ENCODE assay signal across 1 cellular context in genomic region chr17:8187517-8188407, GRCh38.
TF ChIP-seq lines count a peak whose summit lies in the region.

No MANE protein-coding gene starts in this region.

TF ChIP-seq in H1, 55 proteins besides CTCF, POLR2A, EP300 and RAD21:
- TF ChIP-seq MAFK (IDR thresholded peaks at IDR 0.05; ENCODE audit: low read depth, low read length), result peak; percentile 80; the same call in 1 of the 2 replicates
- TF ChIP-seq TBP (IDR thresholded peaks at IDR 0.05; ENCODE audit: low read depth, low read length), result peak; percentile 98
- no peak for TF ChIP-seq BACH1 (IDR thresholded peaks at IDR 0.05; ENCODE audit: low read length)
- peak; percentile 44 for TF ChIP-seq TAF7 (optimal IDR thresholded peaks at IDR 0.05; ENCODE audit: borderline replicate concordance, low read depth, low read length)
- TF ChIP-seq SRF (IDR thresholded peaks at IDR 0.05; ENCODE audit: low read depth, low read length), result no peak
- TF ChIP-seq TEAD4 (IDR thresholded peaks at IDR 0.05; ENCODE audit: low read depth, low read length), result peak; percentile 60
- TF ChIP-seq MAX (IDR thresholded peaks at IDR 0.05), result peak; percentile 11; the same call in 1 of the 2 replicates
- no peak for TF ChIP-seq TAF1 (IDR thresholded peaks at IDR 0.05; ENCODE audit: low read depth, low read length)
- no peak for TF ChIP-seq ZNF274 (IDR thresholded peaks at IDR 0.05; ENCODE audit: borderline replicate concordance, extremely low read depth, low read length)
- TF ChIP-seq POU5F1 (IDR thresholded peaks at IDR 0.05; ENCODE audit: low read depth, low read length), result peak; percentile 17; the same call in 1 of the 2 replicates
- peak; percentile 62 to 73; a peak in 2 of 4 replicates for TF ChIP-seq SIN3A (conservative IDR thresholded peaks at IDR 0.05 in 1 of 2, IDR thresholded peaks at IDR 0.05 in 1 of 2; ENCODE audit: low read depth in 1 of 2, low read length in 2 of 2)
- TF ChIP-seq E2F6 (IDR thresholded peaks at IDR 0.05), result peak; percentile 23; the same call in 1 of the 2 replicates
- TF ChIP-seq CEBPB (IDR thresholded peaks at IDR 0.05; ENCODE audit: low read depth, low read length), result 0 out of 2 replicates have a peak, but pooled peaks have one; percentile 48
- peak; percentile 42; the same call in 1 of the 2 replicates for TF ChIP-seq CREB1 (IDR thresholded peaks at IDR 0.05)
- TF ChIP-seq SP1 (IDR thresholded peaks at IDR 0.05; ENCODE audit: low read depth, low read length), result 0 out of 2 replicates have a peak, but pooled peaks have one; percentile 27
- peak; percentile 20; the same call in 1 of the 2 replicates for TF ChIP-seq NRF1 (IDR thresholded peaks at IDR 0.05; ENCODE audit: low read depth, low read length)
- TF ChIP-seq HDAC2 (IDR thresholded peaks at IDR 0.05; ENCODE audit: borderline replicate concordance in 1 of 2, low read depth in 2 of 2, low read length in 2 of 2), result 0 out of 4 replicates have a peak, but pooled peaks have one; percentile 18 to 33
